Comparison of ENCODE assay signal across 21 cellular contexts in the genomic region with DNA sequence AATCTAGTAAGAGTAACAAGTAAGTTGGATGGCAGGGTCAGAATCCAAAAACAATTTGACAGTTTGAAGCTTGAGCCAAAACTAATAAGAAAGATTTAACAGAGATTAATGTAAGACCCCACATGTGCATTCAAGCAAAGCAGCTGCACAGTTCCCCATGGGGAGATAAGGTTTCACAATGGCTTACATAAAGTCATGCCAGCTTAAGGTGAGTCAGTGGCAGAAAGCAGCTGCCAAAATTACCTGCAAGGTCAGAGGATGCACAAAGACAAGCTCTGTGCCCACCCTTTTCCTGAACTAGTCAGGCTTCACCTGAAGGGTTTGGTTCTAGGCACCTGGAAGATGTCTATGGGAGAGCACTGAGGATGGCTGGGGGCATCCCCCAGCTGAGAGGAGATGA. TPM values are rescaled to one million over a fixed set of nuclear protein-coding genes. Genes with fewer than 3 reads are reported as not detected.
"Had no signal": no experiment of that assay in that cellular context is flagged by ENCODE, and none has a peak within 500 bp of the region (broad histone marks: within the 10 kb centered on the region; RNA-seq: fewer than 3 reads in every experiment).

No MANE protein-coding gene starts in this region.

- H3K27me3 ChIP-seq: thyroid gland, uterus had no signal

- DNase-seq: activated CD4-positive, alpha-beta T cell treated with anti-CD3 and anti-CD28 coated beads, Interleukin-2, amount 50 U/mL, for 1 hour; activated naive CD4-positive, alpha-beta T cell; anterior cingulate cortex; cerebellar nuclear complex; effector memory CD4-positive, alpha-beta T cell; head of caudate nucleus; kidney glomerular epithelial cell; left ventricle myocardium superior; mesendoderm; natural killer cell; posterior cingulate gyrus; retina; stimulated activated CD4-positive, alpha-beta T cell treated with anti-CD3 and anti-CD28 coated beads, Interleukin-15, amount 100 ng/mL, for 24 hours; stimulated activated CD4-positive, alpha-beta T cell treated with anti-CD3 and anti-CD28 coated beads, Interleukin-4, amount 100 ng/mL, for 1 hour; stimulated activated naive B cell treated with anti-CD40 and anti-IgM and Interleukin-4, amounts not matched to agents 10 μg/mL and 1 μg/mL and 100 μg/mL, for 72 hours; thyroid gland; uterus had no signal

- H3K4me3 ChIP-seq: skin epidermis, thyroid gland, uterus had no signal

- H3K9me3 ChIP-seq: neutrophil, thyroid gland, uterus had no signal

- ATAC-seq: foreskin keratinocyte; left ventricle myocardium superior; natural killer cell; stimulated activated naive B cell treated with anti-CD40 and anti-IgM and Interleukin-4, amounts not matched to agents 10 μg/mL and 1 μg/mL and 100 μg/mL, for 72 hours had no signal

- H3K36me3 ChIP-seq: neutrophil, thyroid gland, uterus had no signal

RNA-seq across cellular contexts. Expression of gene KRT77, which starts 36.6 kb away (rescaled TPM):
- total RNA-seq: activated CD8-positive, alpha-beta memory T cell treated with anti-CD3 and anti-CD28 coated beads for 36 hours; foreskin keratinocyte; left ventricle myocardium superior; natural killer cell; thyroid gland; uterus had no signal

RNA-seq across cellular contexts. Expression of gene KRT76, which starts 37.2 kb away (rescaled TPM):
- total RNA-seq: activated CD8-positive, alpha-beta memory T cell treated with anti-CD3 and anti-CD28 coated beads for 36 hours; foreskin keratinocyte; left ventricle myocardium superior; natural killer cell; thyroid gland; uterus had no signal

RNA-seq across cellular contexts. Expression of gene KRT3, which starts 56.0 kb away (rescaled TPM):
- total RNA-seq: activated CD8-positive, alpha-beta memory T cell treated with anti-CD3 and anti-CD28 coated beads for 36 hours; foreskin keratinocyte; left ventricle myocardium superior; natural killer cell; thyroid gland; uterus had no signal

RNA-seq across cellular contexts. Expression of gene KRT1, which starts 59.8 kb away (rescaled TPM):
- total RNA-seq: activated CD8-positive, alpha-beta memory T cell treated with anti-CD3 and anti-CD28 coated beads for 36 hours had no signal
